ENCODE assay signal across 15 cellular contexts in genomic region chr22:49687333-49687732, GRCh38.
A peak's percentile ranks its signal among the peaks of the same experiment; 100 is the strongest.
DNase-seq lines count a peak whose midpoint lies in the region; TF ChIP-seq lines count a peak whose summit lies in the region.
"Had no signal": no experiment of that assay in that cellular context is flagged by ENCODE, and none has a peak within 500 bp of the region (broad histone marks: within the 10 kb centered on the region; RNA-seq: fewer than 3 reads in every experiment).

No MANE protein-coding gene starts in this region.

- H3K36me3 ChIP-seq in HEK293 (ENCODE audit: control insufficient read depth in 2 of 2, insufficient read depth in 1 of 2, low read length in 2 of 2) = no peaks in the 10 kb centered on the region
- H3K36me3 ChIP-seq: BE2C, HAP-1 had no signal

- H3K4me3 Mint-ChIP-seq in osteocyte (ENCODE audit: unreplicated experiment) (no peak overlapping the region), progenitor cell of endocrine pancreas (ENCODE audit: low read depth) (no peak overlapping the region)
- H3K4me3 Mint-ChIP-seq: CD4-positive, CD25-positive, alpha-beta regulatory T cell; CD8-positive, alpha-beta memory T cell had no signal

- H3K9me3 Mint-ChIP-seq in osteocyte (ENCODE audit: unreplicated experiment) (peaks cover 18% of the 10 kb centered on the region), progenitor cell of endocrine pancreas (ENCODE audit: low read depth) (peaks cover 12% of the 10 kb centered on the region)

- POLR2A ChIA-PET in HEK293 (lab: Yijun Ruan, JAX) = no interaction called here

- no peaks in the 10 kb centered on the region; the same call in 1 of the 2 replicates for H3K9me3 ChIP-seq in HEK293 (ENCODE audit: control insufficient read depth, insufficient read depth, low read depth, low read length)
- H3K9me3 ChIP-seq: BE2C, HAP-1 had no signal

- CTCF ChIA-PET in HEK293 (lab: Yijun Ruan, JAX) = interaction anchor here (1.2 to 1.3 kb wide), 2 partner anchors 11 to 14 kb away, joined by 3 read pairs; no protein-coding TSS in a partner anchor

- no peak overlapping the region for H3K4me3 ChIP-seq in HEK293 (ENCODE audit: low read depth, low read length)
- H3K4me3 ChIP-seq: GM23248, HAP-1 had no signal

- no peaks in the 10 kb centered on the region for H3K4me1 ChIP-seq in HEK293 (ENCODE audit: control insufficient read depth, insufficient read depth, low read length)
- H3K4me1 ChIP-seq: BE2C, HAP-1 had no signal

- H3K27ac ChIP-seq in HEK293 (ENCODE audit: extremely low read depth, low read depth, low read length) = no peak overlapping the region
- H3K27ac ChIP-seq: GM23248, HL-60 had no signal

- peaks cover 9% of the 10 kb centered on the region for H3K27me3 Mint-ChIP-seq in osteocyte (ENCODE audit: unreplicated experiment)
- H3K27me3 Mint-ChIP-seq in progenitor cell of endocrine pancreas = peaks cover 20% of the 10 kb centered on the region

- H3K27ac Mint-ChIP-seq in osteocyte (ENCODE audit: unreplicated experiment) (no peak overlapping the region), progenitor cell of endocrine pancreas (no peak overlapping the region)
- H3K27ac Mint-ChIP-seq: CD4-positive, CD25-positive, alpha-beta regulatory T cell; CD8-positive, alpha-beta memory T cell had no signal

- peak; percentile 36 for DNase-seq in islet precursor cell
- DNase-seq in osteocyte (ENCODE audit: extremely low spot score, unreplicated experiment) = peak; percentile 66
- no peak for DNase-seq in progenitor cell of endocrine pancreas (ENCODE audit: low spot score, unreplicated experiment)
- no peak for DNase-seq in NCI-H187 treated with DMSO at 0.1 percent for 48 hours (lab: John Stamatoyannopoulos, UW)
- DNase-seq in T-helper 1 cell = no peak
- DNase-seq: ACHN; BE2C; C1 segment of cervical spinal cord; CD4-positive, CD25-positive, alpha-beta regulatory T cell; CD8-positive, alpha-beta memory T cell; COR-L47; GM23248 had no signal

- H3K36me3 Mint-ChIP-seq in osteocyte (ENCODE audit: unreplicated experiment) = no peaks in the 10 kb centered on the region
- H3K36me3 Mint-ChIP-seq in progenitor cell of endocrine pancreas (ENCODE audit: insufficient read depth) = no peaks in the 10 kb centered on the region
- H3K36me3 Mint-ChIP-seq: CD4-positive, CD25-positive, alpha-beta regulatory T cell; CD8-positive, alpha-beta memory T cell had no signal

- no peaks in the 10 kb centered on the region for H3K4me1 Mint-ChIP-seq in osteocyte (ENCODE audit: unreplicated experiment)
- no peaks in the 10 kb centered on the region for H3K4me1 Mint-ChIP-seq in progenitor cell of endocrine pancreas (ENCODE audit: low read depth)
- H3K4me1 Mint-ChIP-seq: CD8-positive, alpha-beta memory T cell had no signal

- TF ChIP-seq CTCF in HEK293 (tag by site-specific recombination; IDR thresholded peaks at IDR 0.05) = no peak
- no peak for TF ChIP-seq CTCF in osteocyte (IDR thresholded peaks at IDR 0.05)
- no peak for TF ChIP-seq CTCF in progenitor cell of endocrine pancreas (IDR thresholded peaks at IDR 0.05; ENCODE audit: unreplicated experiment)

TF ChIP-seq in HEK293, 187 proteins besides CTCF, POLR2A, EP300 and RAD21:
- TF ChIP-seq SCRT2 (tag by site-specific recombination; IDR thresholded peaks at IDR 0.05) = peak; percentile 59
- no peak for TF ChIP-seq PRDM10 (tag by site-specific recombination; IDR thresholded peaks at IDR 0.05)

Comparison
In these comparisons a context has a peak if more than half of its experiments do, and no peak if none do; other contexts are left out.
1. DNase-seq: peak in islet precursor cell (single experiment) and osteocyte (single experiment); none in progenitor cell of endocrine pancreas (single experiment), NCI-H187 treated with DMSO at 0.1 percent for 48 hours (single experiment) and T-helper 1 cell (0 of 5).